Comparison of ENCODE assay signal across 1 cellular context in genomic region chr2:177478029-177478428, GRCh38.
TF ChIP-seq lines count a peak whose summit lies in the region.

No MANE protein-coding gene starts in this region.

TF ChIP-seq in K562, 482 proteins besides CTCF, POLR2A, EP300 and RAD21 (continued from another document):
- TF ChIP-seq ZNF263 (CRISPR knock-in tag; IDR thresholded peaks at IDR 0.05; ENCODE audit: borderline replicate concordance): no peak
- peak; percentile 33; the same call in 1 of the 2 replicates for TF ChIP-seq TCF3 (CRISPR knock-in tag; IDR thresholded peaks at IDR 0.05)
- TF ChIP-seq FOXM1 (IDR thresholded peaks at IDR 0.05; ENCODE audit: low read depth): peak; percentile 76
- TF ChIP-seq FOXM1 (CRISPR knock-in tag; IDR thresholded peaks at IDR 0.05; ENCODE audit: low read depth): no peak
- peak; percentile 74 for TF ChIP-seq SOX6 (IDR thresholded peaks at IDR 0.05)
- no peak for TF ChIP-seq ZBTB33 (CRISPR knock-in tag; IDR thresholded peaks at IDR 0.05)
- TF ChIP-seq CC2D1A (IDR thresholded peaks at IDR 0.05): peak; percentile 60
- TF ChIP-seq NFE2 (IDR thresholded peaks at IDR 0.05; ENCODE audit: low read depth): peak; percentile 67
- no peak for TF ChIP-seq SAFB2 (IDR thresholded peaks at IDR 0.05; ENCODE audit: borderline replicate concordance, low read depth, low read length, severe bottlenecking)
- TF ChIP-seq, protein P1, sequence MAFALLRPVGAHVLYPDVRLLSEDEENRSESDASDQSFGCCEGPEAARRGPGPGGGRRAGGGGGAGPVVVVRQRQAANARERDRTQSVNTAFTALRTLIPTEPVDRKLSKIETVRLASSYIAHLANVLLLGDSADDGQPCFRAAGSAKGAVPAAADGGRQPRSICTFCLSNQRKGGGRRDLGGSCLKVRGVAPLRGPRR (CRISPR knock-in tag; IDR thresholded peaks at IDR 0.05): no peak
- no peak for TF ChIP-seq ZKSCAN1 (IDR thresholded peaks at IDR 0.05; ENCODE audit: low read depth, low read length)
- peak; percentile 87; the same call in 1 of the 2 replicates for TF ChIP-seq JUN (IDR thresholded peaks at IDR 0.05; ENCODE audit: borderline replicate concordance, low read depth, low read length)
- TF ChIP-seq JUN (CRISPR knock-in tag; IDR thresholded peaks at IDR 0.05; ENCODE audit: borderline replicate concordance): no peak
- TF ChIP-seq, protein P2, sequence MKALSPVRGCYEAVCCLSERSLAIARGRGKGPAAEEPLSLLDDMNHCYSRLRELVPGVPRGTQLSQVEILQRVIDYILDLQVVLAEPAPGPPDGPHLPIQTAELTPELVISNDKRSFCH (CRISPR knock-in tag; IDR thresholded peaks at IDR 0.05): no peak
- TF ChIP-seq, protein P2 (tag; IDR thresholded peaks at IDR 0.05): no peak
- TF ChIP-seq MTA1 (IDR thresholded peaks at IDR 0.05; ENCODE audit: borderline replicate concordance): 0 out of 2 replicates have a peak, but pooled peaks have one; percentile 41
- 0 out of 2 replicates have a peak, but pooled peaks have one; percentile 27 for TF ChIP-seq JUNB (CRISPR knock-in tag; conservative IDR thresholded peaks at IDR 0.05)
- TF ChIP-seq GABPA (tag; conservative IDR thresholded peaks at IDR 0.05; ENCODE audit: low read depth): no peak
- TF ChIP-seq EHMT2 (IDR thresholded peaks at IDR 0.05): peak; percentile 86
- TF ChIP-seq, protein P3, sequence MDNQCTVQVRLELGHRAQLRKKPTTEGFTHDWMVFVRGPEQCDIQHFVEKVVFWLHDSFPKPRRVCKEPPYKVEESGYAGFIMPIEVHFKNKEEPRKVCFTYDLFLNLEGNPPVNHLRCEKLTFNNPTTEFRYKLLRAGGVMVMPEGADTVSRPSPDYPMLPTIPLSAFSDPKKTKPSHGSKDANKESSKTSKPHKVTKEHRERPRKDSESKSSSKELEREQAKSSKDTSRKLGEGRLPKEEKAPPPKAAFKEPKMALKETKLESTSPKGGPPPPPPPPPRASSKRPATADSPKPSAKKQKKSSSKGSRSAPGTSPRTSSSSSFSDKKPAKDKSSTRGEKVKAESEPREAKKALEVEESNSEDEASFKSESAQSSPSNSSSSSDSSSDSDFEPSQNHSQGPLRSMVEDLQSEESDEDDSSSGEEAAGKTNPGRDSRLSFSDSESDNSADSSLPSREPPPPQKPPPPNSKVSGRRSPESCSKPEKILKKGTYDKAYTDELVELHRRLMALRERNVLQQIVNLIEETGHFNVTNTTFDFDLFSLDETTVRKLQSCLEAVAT (IDR thresholded peaks at IDR 0.05): 0 out of 4 replicates have a peak, but pooled peaks of 1 of the 2 experiments have one; percentile 37
- TF ChIP-seq XRCC3 (IDR thresholded peaks at IDR 0.05): peak; percentile 42; the same call in 1 of the 2 replicates
- TF ChIP-seq TOE1 (IDR thresholded peaks at IDR 0.05; ENCODE audit: borderline replicate concordance): 0 out of 2 replicates have a peak, but pooled peaks have one; percentile 39
- TF ChIP-seq TOE1 (CRISPR knock-in tag; IDR thresholded peaks at IDR 0.05; ENCODE audit: borderline replicate concordance, low read depth): no peak
- TF ChIP-seq TFAM (CRISPR knock-in tag; conservative IDR thresholded peaks at IDR 0.05): no peak
- TF ChIP-seq NCOR1 (IDR thresholded peaks at IDR 0.05): peak; percentile 42
- TF ChIP-seq FOS (IDR thresholded peaks at IDR 0.05; ENCODE audit: extremely low read depth, insufficient read length): no peak
- peak; percentile 9 to 38; a peak in 1 of 4 replicates for TF ChIP-seq HDAC1 (IDR thresholded peaks at IDR 0.05)
- 0 out of 2 replicates have a peak, but pooled peaks have one; percentile 26 for TF ChIP-seq HDAC2 (IDR thresholded peaks at IDR 0.05)
- TF ChIP-seq MTF1 (CRISPR knock-in tag; IDR thresholded peaks at IDR 0.05; ENCODE audit: borderline replicate concordance): no peak
- TF ChIP-seq, protein P4, sequence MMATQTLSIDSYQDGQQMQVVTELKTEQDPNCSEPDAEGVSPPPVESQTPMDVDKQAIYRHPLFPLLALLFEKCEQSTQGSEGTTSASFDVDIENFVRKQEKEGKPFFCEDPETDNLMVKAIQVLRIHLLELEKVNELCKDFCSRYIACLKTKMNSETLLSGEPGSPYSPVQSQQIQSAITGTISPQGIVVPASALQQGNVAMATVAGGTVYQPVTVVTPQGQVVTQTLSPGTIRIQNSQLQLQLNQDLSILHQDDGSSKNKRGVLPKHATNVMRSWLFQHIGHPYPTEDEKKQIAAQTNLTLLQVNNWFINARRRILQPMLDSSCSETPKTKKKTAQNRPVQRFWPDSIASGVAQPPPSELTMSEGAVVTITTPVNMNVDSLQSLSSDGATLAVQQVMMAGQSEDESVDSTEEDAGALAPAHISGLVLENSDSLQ (IDR thresholded peaks at IDR 0.05): peak; percentile 56
- peak; percentile 43; the same call in 1 of the 2 replicates for TF ChIP-seq TEAD4 (IDR thresholded peaks at IDR 0.05; ENCODE audit: low read length)
- TF ChIP-seq TEAD4 (CRISPR knock-in tag; IDR thresholded peaks at IDR 0.05; ENCODE audit: borderline replicate concordance): no peak
- TF ChIP-seq ZEB2 (IDR thresholded peaks at IDR 0.05): peak; percentile 59; the same call in 1 of the 2 replicates
- TF ChIP-seq ARID1B (IDR thresholded peaks at IDR 0.05): peak; percentile 78
- TF ChIP-seq MAFG (tag; conservative IDR thresholded peaks at IDR 0.05): peak; percentile 74
